In genomic region chr20:1513801-1514200, GRCh38 we compare ENCODE assay signal across 34 cellular contexts. TPM values are rescaled to one million over a fixed set of nuclear protein-coding genes. Genes with fewer than 3 reads are reported as not detected.
"Had no signal": no experiment of that assay in that cellular context is flagged by ENCODE, and none has a peak within 500 bp of the region (broad histone marks: within the 10 kb centered on the region; RNA-seq: fewer than 3 reads in every experiment).

No MANE protein-coding gene starts in this region.

- H3K4me3 ChIP-seq: ovary, psoas muscle, skin epidermis, smooth muscle cell, spleen, suprapubic skin, testis, tibial artery, transverse colon, upper lobe of right lung, uterus had no signal

- DNase-seq: naive thymus-derived CD8-positive, alpha-beta T cell; nephron progenitor cell; occipital lobe; ovary; posterior cingulate gyrus; psoas muscle; right cardiac atrium; spleen; stimulated activated CD4-positive, alpha-beta T cell treated with anti-CD3 and anti-CD28 coated beads, Interleukin-12 subunit alpha, Interleukin-12 subunit beta, amount 100 ng/mL, for 4 hours; stimulated activated CD4-positive, alpha-beta T cell treated with anti-CD3 and anti-CD28 coated beads, Interleukin-1b, Interleukin-23, amount 100 ng/mL, for 48 hours; stimulated activated CD4-positive, alpha-beta T cell treated with anti-CD3 and anti-CD28 coated beads, Interleukin-4, amount 100 ng/mL, for 1 hour; stimulated activated CD4-positive, alpha-beta T cell treated with anti-CD3 and anti-CD28 coated beads, Interleukin-4, amount 100 ng/mL, for 4 hours; stimulated activated CD8-positive, alpha-beta memory T cell treated with anti-CD3 and anti-CD28 coated beads, Interleukin-4, amount 100 ng/mL, for 48 hours; stimulated activated naive CD4-positive, alpha-beta T cell; stimulated activated naive CD8-positive, alpha-beta T cell treated with anti-CD3 and anti-CD28 coated beads, Interleukin-15, amount 100 ng/mL, for 72 hours; stimulated activated naive CD8-positive, alpha-beta T cell treated with anti-CD3 and anti-CD28 coated beads, Interleukin-15, Interleukin-2, amounts not matched to agents 100 U/mL and 50 U/mL, for 24 hours; substantia nigra; testis; tibial artery; transverse colon; upper lobe of right lung; uterus had no signal

- H3K4me2 ChIP-seq: smooth muscle cell had no signal

- H3K79me2 ChIP-seq: parathyroid adenoma had no signal

- H3K27me3 ChIP-seq: ovary, testis, upper lobe of right lung, uterus had no signal

- H3K36me3 ChIP-seq: ovary, spleen, suprapubic skin, tibial artery, transverse colon, upper lobe of right lung, uterus had no signal

- H3K27ac ChIP-seq: ovary, parathyroid adenoma, psoas muscle, skin epidermis, spleen, suprapubic skin, testis, tibial artery, transverse colon, upper lobe of right lung, uterus had no signal

- H3K4me1 ChIP-seq: parathyroid adenoma, psoas muscle, spleen, suprapubic skin, testis, tibial artery, transverse colon, upper lobe of right lung, uterus had no signal

- ATAC-seq: naive thymus-derived CD8-positive, alpha-beta T cell; natural killer cell treated with Interleukin-12 subunit alpha and Interleukin-12 subunit beta and Interleukin-15 and Interleukin-18, amount 100 ng/mL, for 72 hours; psoas muscle; right cardiac atrium; sciatic nerve; stimulated activated memory B cell treated with anti-CD40 and anti-IgM and Interleukin-4, amounts not matched to agents 10 μg/mL and 1 μg/mL and 100 μg/mL, for 72 hours; stimulated activated naive CD8-positive, alpha-beta T cell treated with anti-CD3 and anti-CD28 coated beads, Interleukin-15, amount 100 ng/mL, for 72 hours; stimulated activated naive CD8-positive, alpha-beta T cell treated with anti-CD3 and anti-CD28 coated beads, Interleukin-15, Interleukin-2, amounts not matched to agents 100 U/mL and 50 U/mL, for 24 hours; upper lobe of right lung had no signal

- H3K9ac ChIP-seq: parathyroid adenoma had no signal

RNA-seq across cellular contexts. Expression of gene SIRPB2, which starts 22.6 kb away (rescaled TPM):
- total RNA-seq: naive thymus-derived CD8-positive, alpha-beta T cell; natural killer cell treated with Interleukin-12 subunit alpha and Interleukin-12 subunit beta and Interleukin-15 and Interleukin-18, amount 100 ng/mL, for 72 hours; neural crest cell; progenitor cell of endocrine pancreas; renal cortical epithelial cell; smooth muscle cell had no signal
- polyA plus RNA-seq: naive thymus-derived CD8-positive, alpha-beta T cell; smooth muscle cell had no signal

RNA-seq across cellular contexts. Expression of gene SIRPD, which starts 43.7 kb away (rescaled TPM):
- total RNA-seq: natural killer cell treated with Interleukin-12 subunit alpha and Interleukin-12 subunit beta and Interleukin-15 and Interleukin-18, amount 100 ng/mL, for 72 hours; neural crest cell; occipital lobe; osteoblast; ovary; progenitor cell of endocrine pancreas; psoas muscle; renal cortical epithelial cell; right cardiac atrium; sciatic nerve; smooth muscle cell; suprapubic skin; transverse colon; urinary bladder; uterus had no signal
- polyA plus RNA-seq: ovary, psoas muscle, right cardiac atrium, smooth muscle cell had no signal
